23 cellular contexts compared by ENCODE assay signal in genomic region chr13:78829821-78830220, GRCh38.
A peak's percentile ranks its signal among the peaks of the same experiment; 100 is the strongest.
DNase-seq lines count a peak whose midpoint lies in the region; ATAC-seq, FAIRE-seq and TF ChIP-seq lines count a peak whose summit lies in the region.
"Had no signal": no experiment of that assay in that cellular context is flagged by ENCODE, and none has a peak within 500 bp of the region (broad histone marks: within the 10 kb centered on the region; RNA-seq: fewer than 3 reads in every experiment).

No MANE protein-coding gene starts in this region.

- ATAC-seq in pancreas, result no peak
- ATAC-seq: A549, GM12878 had no signal

- H3K9me3 Mint-ChIP-seq in nephron progenitor cell, result no peaks in the 10 kb centered on the region
- H3K9me3 Mint-ChIP-seq: CD4-positive, alpha-beta memory T cell had no signal

- no peaks in the 10 kb centered on the region for H3K27me3 Mint-ChIP-seq in nephron progenitor cell (ENCODE audit: low read depth, poor library complexity)

- H3K27me3 ChIP-seq in pancreas, result no peaks in the 10 kb centered on the region

- no peak overlapping the region for H3K27ac ChIP-seq in pancreas
- H3K27ac ChIP-seq in OCI-LY7 (ENCODE audit: low read depth, low read length, poor library complexity, severe bottlenecking), result no peak overlapping the region
- H3K27ac ChIP-seq: 22Rv1, A549 had no signal

- H3K4me3 ChIP-seq in pancreas, result no peak overlapping the region
- H3K4me3 ChIP-seq in OCI-LY7 (ENCODE audit: low read depth, low read length, poor library complexity, severe bottlenecking), result no peak overlapping the region
- H3K4me3 ChIP-seq: A549, GM12878, HAP-1 had no signal

- CTCF ChIA-PET in OCI-LY7 (lab: Charles Lee; ENCODE audit: unreplicated experiment), result no interaction called here

- BruUV-seq in OCI-LY7 (replicated peaks; lab: Mats Ljungman, UMichigan), result no TSS peak

- H3K9me3 ChIP-seq in pancreas (no peaks in the 10 kb centered on the region), OCI-LY7 (ENCODE audit: low read length) (no peaks in the 10 kb centered on the region)
- H3K9me3 ChIP-seq: A549, HAP-1 had no signal

- DNase-seq in pancreas, result no peak
- no peak for DNase-seq in GM13976 (ENCODE audit: low spot score)
- no peak for DNase-seq in nephron progenitor cell
- DNase-seq in NCI-H2227 (lab: John Stamatoyannopoulos, UW; ENCODE audit: unreplicated experiment), result no peak
- no peak for DNase-seq in OCI-LY7 (ENCODE audit: low spot score)
- DNase-seq: ACHN; C1 segment of cervical spinal cord; Calu3; CD4-positive, alpha-beta memory T cell; COR-L47; DMS53; DMS79 treated with DMSO at 0.1 percent for 48 hours; GOT3; HFFc6 had no signal

- no peak overlapping the region for H3K4me3 Mint-ChIP-seq in nephron progenitor cell
- H3K4me3 Mint-ChIP-seq: CD4-positive, alpha-beta memory T cell; HFFc6 had no signal

- H3K36me3 ChIP-seq in pancreas (no peaks in the 10 kb centered on the region), OCI-LY7 (ENCODE audit: insufficient read depth, low read length) (no peaks in the 10 kb centered on the region)
- H3K36me3 ChIP-seq: HAP-1 had no signal

- H4K20me1 ChIP-seq in OCI-LY7 (ENCODE audit: insufficient read depth, low read length), result no peaks in the 10 kb centered on the region

- H3K4me1 ChIP-seq in pancreas, result no peaks in the 10 kb centered on the region
- H3K4me1 ChIP-seq in OCI-LY7 (ENCODE audit: insufficient read depth, low read length, poor library complexity, severe bottlenecking), result no peaks in the 10 kb centered on the region
- H3K4me1 ChIP-seq: A549, HAP-1 had no signal

- no peaks in the 10 kb centered on the region for H3K79me2 ChIP-seq in OCI-LY7 (ENCODE audit: insufficient read depth, low read depth, low read length)

- intact Hi-C loops in pancreas (cut with DNase I), result no loop called here
- intact Hi-C loops in OCI-LY7 (cut with micrococcal nuclease; ENCODE audit: unreplicated experiment), result no loop called here

- peaks cover 21% of the 10 kb centered on the region for H3K4me1 Mint-ChIP-seq in nephron progenitor cell
- H3K4me1 Mint-ChIP-seq: CD4-positive, alpha-beta memory T cell had no signal

- no peak overlapping the region for H3K4me2 ChIP-seq in OCI-LY7 (ENCODE audit: low read length)
- H3K4me2 ChIP-seq: A549 had no signal

- no peak overlapping the region for H3K27ac Mint-ChIP-seq in nephron progenitor cell
- H3K27ac Mint-ChIP-seq: CD4-positive, alpha-beta memory T cell; HFFc6 had no signal

- no peak for TF ChIP-seq CTCF in pancreas (IDR thresholded peaks at IDR 0.05)
- no peak for TF ChIP-seq CTCF in GM13976 (IDR thresholded peaks at IDR 0.05; ENCODE audit: borderline replicate concordance, control extremely low read depth, extremely low read depth, insufficient read depth, missing control alignments)
- no peak for TF ChIP-seq CTCF in nephron progenitor cell (IDR thresholded peaks at IDR 0.05)
- no peak for TF ChIP-seq CTCF in OCI-LY7 (conservative IDR thresholded peaks at IDR 0.05; ENCODE audit: low read length)

- in situ Hi-C loops in GM13976 (cut with MboI; ENCODE audit: low sequenced_read_pairs, unreplicated experiment), result no loop called here

- no peaks in the 10 kb centered on the region for H3K9me2 ChIP-seq in OCI-LY7 (ENCODE audit: insufficient read depth, low read length)

- H2AFZ ChIP-seq in OCI-LY7 (ENCODE audit: low read length), result no peak overlapping the region

- POLR2A ChIA-PET in OCI-LY7 (lab: Charles Lee), result no interaction called here

- H3K36me3 Mint-ChIP-seq in nephron progenitor cell (ENCODE audit: low read depth), result no peaks in the 10 kb centered on the region
- H3K36me3 Mint-ChIP-seq: CD4-positive, alpha-beta memory T cell had no signal

- FAIRE-seq in A204.1 (lab: Jason Lieb, UNC) (peak; percentile 97), TTC549 (lab: Jason Lieb, UNC) (peak; percentile 89), endometrium (lab: Jason Lieb, UNC) (peak; percentile 69), pancreas (lab: Jason Lieb, UNC) (peak; percentile 87)
- FAIRE-seq: A549, GM12878, GM18507, H54 had no signal
